Comparison of ENCODE assay signal across 19 cellular contexts in the genomic region with DNA sequence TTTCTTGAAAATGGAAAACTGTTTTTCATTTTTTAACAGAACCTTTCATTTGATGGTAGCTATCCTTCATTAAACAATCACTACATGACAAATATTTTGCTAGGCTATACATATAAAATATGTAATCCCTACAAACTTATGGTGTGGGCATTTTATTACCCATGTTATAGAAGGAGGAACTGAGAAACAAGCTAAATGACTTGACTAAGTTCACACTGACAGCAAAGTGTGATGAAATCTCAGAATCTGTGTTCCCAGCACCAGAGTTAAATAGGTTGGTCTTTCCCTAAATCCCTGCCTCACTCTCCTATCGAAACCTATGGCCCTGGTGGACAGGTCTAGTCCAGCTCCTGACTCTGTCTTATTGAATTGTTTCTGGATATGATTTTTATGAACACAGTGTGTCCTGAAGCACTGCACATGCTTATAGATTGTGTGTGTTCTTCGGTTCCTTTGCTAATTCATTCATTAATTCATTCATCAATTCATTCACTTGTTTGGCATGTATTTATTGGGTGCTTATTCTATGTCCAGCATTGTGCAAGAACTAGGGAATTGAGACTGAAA.
A peak's percentile ranks its signal among the peaks of the same experiment; 100 is the strongest.
DNase-seq lines count a peak whose midpoint lies in the region; ATAC-seq, FAIRE-seq and TF ChIP-seq lines count a peak whose summit lies in the region.
"Had no signal": no experiment of that assay in that cellular context is flagged by ENCODE, and none has a peak within 500 bp of the region (broad histone marks: within the 10 kb centered on the region; RNA-seq: fewer than 3 reads in every experiment).

No MANE protein-coding gene starts in this region.

- no peak for DNase-seq in K562 (ENCODE audit: extremely low read depth in 1 of 4, low spot score in 3 of 4)
- DNase-seq in PC-3: no peak
- no peak for DNase-seq in small intestine
- no peak for DNase-seq in foreskin melanocyte
- no peak for DNase-seq in dorsolateral prefrontal cortex
- DNase-seq: activated CD4-positive, alpha-beta T cell treated with anti-CD3 and anti-CD28 coated beads, Interleukin-2, amount 50 U/mL, for 1 hour; activated T-cell treated with anti-CD3 and anti-CD28 coated beads, Interleukin-2, amount 50 U/mL, for 48 hours; DMS53; effector CD8-positive, alpha-beta T cell; left ventricle myocardium inferior; NK-92 treated with Interleukin-12 subunit alpha and Interleukin-12 subunit beta, amount 100 ng/mL, for 24 hours; ovary; SJCRH30; T1000 had no signal

- peaks cover 19 to 81% of the 10 kb centered on the region in 2 experiments for H3K4me1 ChIP-seq in K562 (replicated peaks in 1 of 2; ENCODE audit: control insufficient read depth in 2 of 2, insufficient read depth in 2 of 2, low read length in 2 of 2)
- H3K4me1 ChIP-seq in PC-3 (ENCODE audit: insufficient read depth, low read length): no peaks in the 10 kb centered on the region
- no peaks in the 10 kb centered on the region for H3K4me1 ChIP-seq in small intestine (ENCODE audit: control insufficient read depth in 2 of 2, insufficient read depth in 1 of 2, low read depth in 1 of 2, low read length in 1 of 2)
- H3K4me1 ChIP-seq: left ventricle myocardium inferior, SJCRH30 had no signal

- CTCF ChIA-PET in K562 (lab: Yijun Ruan, JAX; ENCODE audit: low intra/inter-chr PET ratio): no interaction called here
- CTCF ChIA-PET in PC-3 (lab: Charles Lee): no interaction called here

- TF ChIP-seq RAD21 in K562 (CRISPR knock-in tag; conservative IDR thresholded peaks at IDR 0.05 in 1 of 2, IDR thresholded peaks at IDR 0.05 in 1 of 2): no peak

- POLR2A ChIA-PET in K562 (lab: Yijun Ruan, JAX): interaction anchor here (0.5 to 0.9 kb wide), 3 partner anchors 10 to 114 kb away, joined by 3 read pairs; no protein-coding TSS in a partner anchor
- POLR2A ChIA-PET in PC-3 (lab: Charles Lee; ENCODE audit: unreplicated experiment): no interaction called here

- H2AFZ ChIP-seq in K562 (ENCODE audit: low read depth, low read length) (0 out of 2 replicates have a peak overlapping the region, but pooled peaks have one; percentile 63), PC-3 (ENCODE audit: low read length) (no peak overlapping the region)

- intact Hi-C loops in K562 (cut with micrococcal nuclease): no loop called here
- intact Hi-C loops in PC-3 (cut with micrococcal nuclease): no loop called here
- intact Hi-C loops in dorsolateral prefrontal cortex (cut with DNase I): no loop called here

- H3K79me2 ChIP-seq in K562 (ENCODE audit: control insufficient read depth, insufficient read depth, low read length): no peaks in the 10 kb centered on the region
- no peaks in the 10 kb centered on the region for H3K79me2 ChIP-seq in PC-3 (ENCODE audit: low read length)

- WGBS in K562 (ENCODE audit: insufficient coverage, low coverage, missing lambda C conversion rate): 70% methylated on average over 2 of the region's 2 CpGs
- WGBS in small intestine, 3 donors: 50 to 64% (median 61%) methylated on average over 2 of the region's 2 CpGs

- peaks cover 15% of the 10 kb centered on the region for H3K9me3 ChIP-seq in K562 (replicated peaks; ENCODE audit: control insufficient read depth, insufficient read depth, low read depth, low read length)
- no peaks in the 10 kb centered on the region for H3K9me3 ChIP-seq in PC-3 (ENCODE audit: low read length)
- no peaks in the 10 kb centered on the region for H3K9me3 ChIP-seq in small intestine (ENCODE audit: control insufficient read depth, low read depth)
- H3K9me3 ChIP-seq: BLaER1, left ventricle myocardium inferior, ovary, SJCRH30 had no signal

- H3K27me3 ChIP-seq in K562 (ENCODE audit: control insufficient read depth in 2 of 2, insufficient read depth in 2 of 2, low read length in 2 of 2): no peaks in the 10 kb centered on the region
- H3K27me3 ChIP-seq in PC-3 (ENCODE audit: low read length): peaks cover 41% of the 10 kb centered on the region
- H3K27me3 ChIP-seq in small intestine (ENCODE audit: control insufficient read depth in 2 of 2, insufficient read depth in 2 of 2, low read length in 2 of 2): no peaks in the 10 kb centered on the region
- H3K27me3 ChIP-seq in dorsolateral prefrontal cortex: no peaks in the 10 kb centered on the region
- H3K27me3 ChIP-seq: BLaER1, cardiac muscle cell, ovary, SJCRH30 had no signal

- ATAC-seq in GM18520 (IDR thresholded peaks at IDR 0.05; ENCODE audit: unreplicated experiment): peak; percentile 61
- ATAC-seq in HG02588 (IDR thresholded peaks at IDR 0.05; ENCODE audit: unreplicated experiment): peak; percentile 46
- ATAC-seq in HG03442 (IDR thresholded peaks at IDR 0.05; ENCODE audit: unreplicated experiment): peak; percentile 57
- no peak for ATAC-seq in K562
- ATAC-seq in PC-3: no peak

- H3K4me3 ChIP-seq in K562: no peak overlapping the region
- H3K4me3 ChIP-seq in PC-3 (ENCODE audit: low read length): no peak overlapping the region
- H3K4me3 ChIP-seq in small intestine (ENCODE audit: low read depth in 1 of 2, low read length in 2 of 2): no peak overlapping the region
- no peak overlapping the region for H3K4me3 ChIP-seq in dorsolateral prefrontal cortex
- H3K4me3 ChIP-seq: BLaER1, cardiac muscle cell, left ventricle myocardium inferior, ovary, SJCRH30 had no signal

- FAIRE-seq in K562 (lab: Jason Lieb, UNC) (no peak), small intestine (lab: Jason Lieb, UNC) (no peak)

- TF ChIP-seq POLR2A in K562 (conservative IDR thresholded peaks at IDR 0.05): no peak

- H4K20me1 ChIP-seq in K562 (replicated peaks; ENCODE audit: control insufficient read depth, insufficient read depth, low read length) (no peaks in the 10 kb centered on the region), PC-3 (ENCODE audit: low read length) (no peaks in the 10 kb centered on the region)
- H4K20me1 ChIP-seq: BLaER1 had no signal

- peaks cover 13% of the 10 kb centered on the region for H3K36me3 ChIP-seq in K562 (ENCODE audit: control insufficient read depth, insufficient read depth, low read length)
- H3K36me3 ChIP-seq in PC-3 (ENCODE audit: low read depth, low read length): no peaks in the 10 kb centered on the region
- no peaks in the 10 kb centered on the region for H3K36me3 ChIP-seq in small intestine (ENCODE audit: control insufficient read depth in 2 of 2, insufficient read depth in 2 of 2, low read length in 2 of 2)
- H3K36me3 ChIP-seq: BLaER1, cardiac muscle cell, left ventricle myocardium inferior, ovary, SJCRH30 had no signal

- no peaks in the 10 kb centered on the region for H3K9me1 ChIP-seq in K562 (ENCODE audit: control insufficient read depth, insufficient read depth, low read length)

- H3K27ac ChIP-seq in K562 (ENCODE audit: extremely low read depth, low read depth, low read length) (no peak overlapping the region), PC-3 (ENCODE audit: low read length) (no peak overlapping the region), small intestine (ENCODE audit: low read depth in 1 of 2, low read length in 1 of 2) (no peak overlapping the region), dorsolateral prefrontal cortex (no peak overlapping the region)
- H3K27ac ChIP-seq: BLaER1, cardiac muscle cell, left ventricle myocardium inferior, ovary, SJCRH30 had no signal

- in situ Hi-C loops in K562 (cut with MboI): loop anchor here (5.0 kb wide), 1 partner anchor 332 kb away; no protein-coding TSS in a partner anchor

- no peak for TF ChIP-seq EP300 in K562 (IDR thresholded peaks at IDR 0.05; ENCODE audit: low read length)

- H3K4me2 ChIP-seq in K562 (ENCODE audit: insufficient read depth, low read length): no peak overlapping the region
- no peak overlapping the region for H3K4me2 ChIP-seq in PC-3 (ENCODE audit: low read length)
- H3K4me2 ChIP-seq: BLaER1 had no signal

- no peak for TF ChIP-seq CTCF in K562 (IDR thresholded peaks at IDR 0.05 in 2 of 3, conservative IDR thresholded peaks at IDR 0.05 in 1 of 3; ENCODE audit: insufficient read depth in 2 of 3, low read depth in 1 of 3, low read length in 3 of 3)
- TF ChIP-seq CTCF in PC-3 (conservative IDR thresholded peaks at IDR 0.05; ENCODE audit: low read depth, low read length): no peak
- TF ChIP-seq CTCF in dorsolateral prefrontal cortex (IDR thresholded peaks at IDR 0.05 in 54 of 56, conservative IDR thresholded peaks at IDR 0.05 in 2 of 56; ENCODE audit: low read depth in 1 of 56, partially characterized antibody in 56 of 56): no peak

- no TSS peak for BruUV-seq in K562 (replicated peaks; lab: Mats Ljungman, UMichigan)
- BruUV-seq in PC-3 (replicated peaks; lab: Mats Ljungman, UMichigan): no TSS peak

- H3K9me2 ChIP-seq in PC-3 (replicated peaks; ENCODE audit: low read length): no peaks in the 10 kb centered on the region

- H3F3A ChIP-seq in PC-3 (ENCODE audit: low read length, unreplicated experiment): no peaks in the 10 kb centered on the region

- no peak overlapping the region for H3K9ac ChIP-seq in K562 (ENCODE audit: insufficient read depth in 1 of 2, low read depth in 2 of 2, low read length in 2 of 2)
- no peak overlapping the region for H3K9ac ChIP-seq in PC-3 (ENCODE audit: low read length)
- H3K9ac ChIP-seq: BLaER1 had no signal

TF ChIP-seq in K562, 482 proteins besides CTCF, POLR2A, EP300 and RAD21 (continues in another document):
- TF ChIP-seq NR4A1 (CRISPR knock-in tag; IDR thresholded peaks at IDR 0.05) (no peak), NR4A1 (tag; IDR thresholded peaks at IDR 0.05) (no peak), CAMTA2 (CRISPR knock-in tag; conservative IDR thresholded peaks at IDR 0.05) (0 out of 2 replicates have a peak, but pooled peaks have one; percentile 54), U2AF1 (optimal IDR thresholded peaks at IDR 0.05; ENCODE audit: low read depth, low read length) (no peak), CSDE1 (IDR thresholded peaks at IDR 0.05) (no peak), CEBPB (tag; IDR thresholded peaks at IDR 0.05) (peak; percentile 31; the same call in 1 of the 2 replicates), RB1 (IDR thresholded peaks at IDR 0.05; ENCODE audit: low read depth) (no peak), ZNF445 (CRISPR knock-in tag; IDR thresholded peaks at IDR 0.05; ENCODE audit: low read depth) (no peak), SRSF7 (optimal IDR thresholded peaks at IDR 0.05; ENCODE audit: low read depth, low read length) (no peak), ZBTB12 (CRISPR knock-in tag; IDR thresholded peaks at IDR 0.05) (no peak)

Comparison
In these comparisons a context has a peak if more than half of its experiments do, and no peak if none do; other contexts are left out.
1. ATAC-seq: peak in GM18520 (single experiment), HG02588 (single experiment) and HG03442 (single experiment); none in K562 (single experiment) and PC-3 (single experiment).